Comparison of ENCODE assay signal across 10 cellular contexts in genomic region chr7:107559864-107560263, GRCh38. TPM values are rescaled to one million over a fixed set of nuclear protein-coding genes. Genes with fewer than 3 reads are reported as not detected.
A peak's percentile ranks its signal among the peaks of the same experiment; 100 is the strongest.
DNase-seq lines count a peak whose midpoint lies in the region; ATAC-seq and TF ChIP-seq lines count a peak whose summit lies in the region.
"Had no signal": no experiment of that assay in that cellular context is flagged by ENCODE, and none has a peak within 500 bp of the region (broad histone marks: within the 10 kb centered on the region; RNA-seq: fewer than 3 reads in every experiment).

No MANE protein-coding gene starts in this region.

- H3K27me3 Mint-ChIP-seq in activated T-cell treated with anti-CD3 and anti-CD28 coated beads, Interleukin-2, amount 50 U/mL, for 24 hours, result no peaks in the 10 kb centered on the region
- no peaks in the 10 kb centered on the region for H3K27me3 Mint-ChIP-seq in activated T-cell treated with anti-CD3 and anti-CD28 coated beads, Interleukin-2, amount 50 U/mL, for 4 hours (ENCODE audit: low read depth)
- H3K27me3 Mint-ChIP-seq in stimulated activated naive B cell treated with anti-CD40 and anti-IgM and Interleukin-4, amounts not matched to agents 10 μg/mL and 1 μg/mL and 100 μg/mL, for 72 hours, result no peaks in the 10 kb centered on the region
- H3K27me3 Mint-ChIP-seq in activated naive CD4-positive, alpha-beta T cell treated with anti-CD3 and anti-CD28 coated beads for 36 hours (ENCODE audit: low read depth), result no peaks in the 10 kb centered on the region

- no peaks in the 10 kb centered on the region for H3K27me3 ChIP-seq in SJCRH30
- H3K27me3 ChIP-seq: BLaER1, dorsolateral prefrontal cortex had no signal

- H3K9me3 ChIP-seq in SJCRH30 (replicated peaks), result no peaks in the 10 kb centered on the region
- H3K9me3 ChIP-seq: BLaER1 had no signal

- peaks cover 74% of the 10 kb centered on the region for H3K4me1 Mint-ChIP-seq in activated T-cell treated with anti-CD3 and anti-CD28 coated beads, Interleukin-2, amount 50 U/mL, for 24 hours (ENCODE audit: low read depth)
- H3K4me1 Mint-ChIP-seq in activated T-cell treated with anti-CD3 and anti-CD28 coated beads, Interleukin-2, amount 50 U/mL, for 4 hours (ENCODE audit: low read depth), result peaks cover 56% of the 10 kb centered on the region
- peaks cover 24 to 47% of the 10 kb centered on the region in 2 donors for H3K4me1 Mint-ChIP-seq in stimulated activated naive B cell treated with anti-CD40 and anti-IgM and Interleukin-4, amounts not matched to agents 10 μg/mL and 1 μg/mL and 100 μg/mL, for 72 hours
- peaks cover 65% of the 10 kb centered on the region for H3K4me1 Mint-ChIP-seq in activated naive CD4-positive, alpha-beta T cell treated with anti-CD3 and anti-CD28 coated beads for 36 hours (ENCODE audit: low read depth)

- peak overlapping the region; percentile 86 for H3K27ac Mint-ChIP-seq in activated T-cell treated with anti-CD3 and anti-CD28 coated beads, Interleukin-2, amount 50 U/mL, for 24 hours
- H3K27ac Mint-ChIP-seq in stimulated activated naive B cell treated with anti-CD40 and anti-IgM and Interleukin-4, amounts not matched to agents 10 μg/mL and 1 μg/mL and 100 μg/mL, for 72 hours, result peak overlapping the region; percentile 11
- H3K27ac Mint-ChIP-seq in activated naive CD4-positive, alpha-beta T cell treated with anti-CD3 and anti-CD28 coated beads for 36 hours, result no peak overlapping the region

- TF ChIP-seq CTCF in GM13977 (IDR thresholded peaks at IDR 0.05; ENCODE audit: extremely low read depth, insufficient read depth, missing control alignments), result no peak

- H3K4me1 ChIP-seq in SJCRH30, result peaks cover 11% of the 10 kb centered on the region

- CTCF ChIA-PET in activated naive CD4-positive, alpha-beta T cell treated with anti-CD3 and anti-CD28 coated beads for 36 hours (lab: Charles Lee), result no interaction called here

- intact Hi-C loops in activated naive CD4-positive, alpha-beta T cell treated with anti-CD3 and anti-CD28 coated beads for 36 hours (cut with micrococcal nuclease), result loop anchor here (2.0 to 5.0 kb wide), 3 partner anchors 257 to 967 kb away; partner anchors contain the start of gene PNPLA8

- no peak overlapping the region for H3K4me3 Mint-ChIP-seq in activated T-cell treated with anti-CD3 and anti-CD28 coated beads, Interleukin-2, amount 50 U/mL, for 24 hours
- no peak overlapping the region for H3K4me3 Mint-ChIP-seq in activated T-cell treated with anti-CD3 and anti-CD28 coated beads, Interleukin-2, amount 50 U/mL, for 4 hours
- H3K4me3 Mint-ChIP-seq in stimulated activated naive B cell treated with anti-CD40 and anti-IgM and Interleukin-4, amounts not matched to agents 10 μg/mL and 1 μg/mL and 100 μg/mL, for 72 hours, result no peak overlapping the region
- no peak overlapping the region for H3K4me3 Mint-ChIP-seq in activated naive CD4-positive, alpha-beta T cell treated with anti-CD3 and anti-CD28 coated beads for 36 hours

- H3K4me3 ChIP-seq in SJCRH30, result no peak overlapping the region
- H3K4me3 ChIP-seq: BLaER1 had no signal

- H3K36me3 ChIP-seq in SJCRH30, result peaks cover 15% of the 10 kb centered on the region

- in situ Hi-C loops in GM13977 (cut with MboI; ENCODE audit: low pct_unique_long_range_greater_than_20kb, low sequenced_read_pairs, unreplicated experiment), result no loop called here

- no peak for DNase-seq in activated T-cell treated with anti-CD3 and anti-CD28 coated beads, Interleukin-2, amount 50 U/mL, for 24 hours
- DNase-seq in activated T-cell treated with anti-CD3 and anti-CD28 coated beads, Interleukin-2, amount 50 U/mL, for 4 hours, result no peak
- DNase-seq in SJCRH30 (peak in 1 of 2 experiments; percentile 30), fibroblast of gingiva (ENCODE audit: low read depth) (peak; percentile 56), GM13977 (ENCODE audit: low spot score) (no peak)
- no peak for DNase-seq in stimulated activated naive B cell treated with anti-CD40 and anti-IgM and Interleukin-4, amounts not matched to agents 10 μg/mL and 1 μg/mL and 100 μg/mL, for 72 hours
- no peak for DNase-seq in activated naive CD4-positive, alpha-beta T cell treated with anti-CD3 and anti-CD28 coated beads for 36 hours
- DNase-seq: dorsolateral prefrontal cortex had no signal

- ATAC-seq in activated T-cell treated with anti-CD3 and anti-CD28 coated beads, Interleukin-2, amount 50 U/mL, for 4 hours, result no peak
- no peak for ATAC-seq in stimulated activated naive B cell treated with anti-CD40 and anti-IgM and Interleukin-4, amounts not matched to agents 10 μg/mL and 1 μg/mL and 100 μg/mL, for 72 hours (replicated peaks)
- no peak for ATAC-seq in HG03432 (IDR thresholded peaks at IDR 0.05; ENCODE audit: unreplicated experiment)

- H3K9me3 Mint-ChIP-seq in activated T-cell treated with anti-CD3 and anti-CD28 coated beads, Interleukin-2, amount 50 U/mL, for 24 hours, result no peaks in the 10 kb centered on the region
- H3K9me3 Mint-ChIP-seq in activated T-cell treated with anti-CD3 and anti-CD28 coated beads, Interleukin-2, amount 50 U/mL, for 4 hours, result no peaks in the 10 kb centered on the region
- no peaks in the 10 kb centered on the region for H3K9me3 Mint-ChIP-seq in stimulated activated naive B cell treated with anti-CD40 and anti-IgM and Interleukin-4, amounts not matched to agents 10 μg/mL and 1 μg/mL and 100 μg/mL, for 72 hours
- no peaks in the 10 kb centered on the region for H3K9me3 Mint-ChIP-seq in activated naive CD4-positive, alpha-beta T cell treated with anti-CD3 and anti-CD28 coated beads for 36 hours

- peaks cover 52% of the 10 kb centered on the region for H3K36me3 Mint-ChIP-seq in activated T-cell treated with anti-CD3 and anti-CD28 coated beads, Interleukin-2, amount 50 U/mL, for 24 hours (ENCODE audit: low read depth)
- H3K36me3 Mint-ChIP-seq in activated T-cell treated with anti-CD3 and anti-CD28 coated beads, Interleukin-2, amount 50 U/mL, for 4 hours (ENCODE audit: insufficient read depth), result peaks cover 13% of the 10 kb centered on the region
- H3K36me3 Mint-ChIP-seq in stimulated activated naive B cell treated with anti-CD40 and anti-IgM and Interleukin-4, amounts not matched to agents 10 μg/mL and 1 μg/mL and 100 μg/mL, for 72 hours, result peaks cover 15 to 24% of the 10 kb centered on the region in 2 donors
- peaks cover 25% of the 10 kb centered on the region for H3K36me3 Mint-ChIP-seq in activated naive CD4-positive, alpha-beta T cell treated with anti-CD3 and anti-CD28 coated beads for 36 hours (ENCODE audit: low read depth)

- peak overlapping the region; percentile 19 for H3K27ac ChIP-seq in SJCRH30
- H3K27ac ChIP-seq: BLaER1 had no signal

RNA-seq across cellular contexts. Expression of gene COG5, which starts 3.9 kb away (rescaled TPM):
- total RNA-seq in activated T-cell treated with anti-CD3 and anti-CD28 coated beads, Interleukin-2, amount 50 U/mL, for 4 hours, result 10 to 100 TPM; 30.3 to 40.9 (median 40.0) TPM
- 33.6 and 41.1 TPM in 2 replicates for total RNA-seq in SJCRH30 (2014; rRNA removed; shearing (Covaris generic))
- total RNA-seq in activated naive CD4-positive, alpha-beta T cell treated with anti-CD3 and anti-CD28 coated beads for 36 hours, result 10 to 100 TPM; 52.0 to 62.8 TPM

RNA-seq across cellular contexts. Expression of gene DUS4L, which starts 3.9 kb away (rescaled TPM):
- 10 to 100 TPM in 1 of 3 donors, 1 to 10 TPM in 2; 9.5 to 11.6 (median 9.5) TPM for total RNA-seq in activated T-cell treated with anti-CD3 and anti-CD28 coated beads, Interleukin-2, amount 50 U/mL, for 4 hours
- total RNA-seq in SJCRH30 (2014; rRNA removed; shearing (Covaris generic)), result 12.5 and 16.0 TPM in 2 replicates
- 10 to 100 TPM; 10.8 to 12.3 TPM for total RNA-seq in activated naive CD4-positive, alpha-beta T cell treated with anti-CD3 and anti-CD28 coated beads for 36 hours

RNA-seq across cellular contexts. Expression of gene BCAP29, which starts 20.2 kb away (rescaled TPM):
- total RNA-seq in activated T-cell treated with anti-CD3 and anti-CD28 coated beads, Interleukin-2, amount 50 U/mL, for 4 hours, result 10 to 100 TPM; 26.5 to 29.2 (median 27.8) TPM
- total RNA-seq in SJCRH30 (2014; rRNA removed; shearing (Covaris generic)), result 66.8 and 71.3 TPM in 2 replicates
- 10 to 100 TPM; 18.9 to 21.0 TPM for total RNA-seq in activated naive CD4-positive, alpha-beta T cell treated with anti-CD3 and anti-CD28 coated beads for 36 hours
